Comparison of ENCODE assay signal across 22 cellular contexts in genomic region chr11:111707691-111708067, GRCh38. TPM values are rescaled to one million over a fixed set of nuclear protein-coding genes. Genes with fewer than 3 reads are reported as not detected.
A peak's percentile ranks its signal among the peaks of the same experiment; 100 is the strongest.
DNase-seq lines count a peak whose midpoint lies in the region; ATAC-seq, FAIRE-seq and TF ChIP-seq lines count a peak whose summit lies in the region.
"Had no signal": no experiment of that assay in that cellular context is flagged by ENCODE, and none has a peak within 500 bp of the region (broad histone marks: within the 10 kb centered on the region; RNA-seq: fewer than 3 reads in every experiment).

No MANE protein-coding gene starts in this region.

- WGBS in stomach, 5 donors: 63 to 84% (median 77%) methylated on average over 5 of the region's 5 CpGs

- H3K27ac ChIP-seq in left lung: peak overlapping the region; percentile 57 to 79
- peak overlapping the region; percentile 9 to 75 (median 16) for H3K27ac ChIP-seq in stomach
- H3K27ac ChIP-seq: A549, BLaER1 had no signal

- ATAC-seq in left lung (no peak), HG03432 (IDR thresholded peaks at IDR 0.05; ENCODE audit: unreplicated experiment) (no peak)
- ATAC-seq: A549, GM12878, PC-3 had no signal

- H3K27me3 ChIP-seq in bronchial epithelial cell (ENCODE audit: control insufficient read depth, insufficient read depth, low read length): no peaks in the 10 kb centered on the region
- no peaks in the 10 kb centered on the region for H3K27me3 ChIP-seq in left lung
- no peaks in the 10 kb centered on the region for H3K27me3 ChIP-seq in stomach
- H3K27me3 ChIP-seq: BLaER1 had no signal

- H3K36me3 ChIP-seq in bronchial epithelial cell (ENCODE audit: control insufficient read depth, insufficient read depth, low read length) (peaks cover 3% of the 10 kb centered on the region), left lung (peaks cover 0 to 76% of the 10 kb centered on the region in 2 donors), stomach (peaks cover 28 to 77% (median 76%) of the 10 kb centered on the region in 4 donors)

- FAIRE-seq in HTR-8/SVneo (lab: Jason Lieb, UNC) (peak; percentile 26), bronchial epithelial cell (lab: Jason Lieb, UNC) (peak; percentile 50)
- FAIRE-seq: A549, GM12878 had no signal

- no peak for TF ChIP-seq POLR2A in stomach (IDR thresholded peaks at IDR 0.05)

- TF ChIP-seq EP300 in stomach (IDR thresholded peaks at IDR 0.05): no peak

- intact Hi-C loops in left lung (cut with DNase I): no loop called here
- intact Hi-C loops in stomach (cut with DNase I; ENCODE audit: low total_unique reads): no loop called here

- no peak overlapping the region for H3K4me3 ChIP-seq in bronchial epithelial cell (ENCODE audit: low read depth, low read length)
- no peak overlapping the region for H3K4me3 ChIP-seq in left lung
- H3K4me3 ChIP-seq in stomach: no peak overlapping the region
- H3K4me3 ChIP-seq: A549, BLaER1, GM12878 had no signal

- DNase-seq in HTR-8/SVneo (ENCODE audit: insufficient read length, low spot score) (no peak), bronchial epithelial cell (ENCODE audit: low read depth) (no peak), left lung (no peak), stomach (no peak), NCI-H82 (lab: John Stamatoyannopoulos, UW) (no peak), HT-29 (ENCODE audit: low spot score) (no peak), retina (no peak)
- DNase-seq: CD4-positive, alpha-beta memory T cell; DMS153; GF-D8; GOT3; NCI-H1417 treated with DMSO at 0.1 percent for 48 hours; NCI-H187 treated with DMSO at 0.1 percent for 48 hours; NCI-H226; NCI-H524 treated with DMSO at 0.1 percent for 48 hours; RPMI8226; SHP77 treated with DMSO at 0.1 percent for 48 hours had no signal

- H3K4me1 ChIP-seq in left lung: peaks cover 10 to 19% of the 10 kb centered on the region in 2 donors
- peaks cover 5 to 58% (median 23%) of the 10 kb centered on the region in 4 donors for H3K4me1 ChIP-seq in stomach
- H3K4me1 ChIP-seq: BLaER1 had no signal

- H3K9me3 ChIP-seq in left lung (no peaks in the 10 kb centered on the region), stomach (no peaks in the 10 kb centered on the region)
- H3K9me3 ChIP-seq: A549, BLaER1 had no signal

- TF ChIP-seq CTCF in bronchial epithelial cell (IDR thresholded peaks at IDR 0.05; ENCODE audit: insufficient read depth, low read length, severe bottlenecking) (no peak), left lung (IDR thresholded peaks at IDR 0.05) (no peak), stomach (IDR thresholded peaks at IDR 0.05) (no peak)

RNA-seq across cellular contexts. Expression of gene PPP2R1B, which starts 58.5 kb away (rescaled TPM):
- total RNA-seq in bronchial epithelial cell (26.1 and 27.8 TPM in 2 replicates), left lung (10 to 100 TPM; 28.1 to 28.8 TPM), stomach (10 to 100 TPM in 4 of 5 donors, 1 to 10 TPM in 1; 5.5 to 71.2 (median 41.1) TPM)
- polyA plus RNA-seq in stomach: 10 to 100 TPM in 2 of 3 donors, 1 to 10 TPM in 1; 9.6 to 15.3 (median 13.3) TPM
- 25.9 and 28.7 TPM in 2 replicates for total RNA-seq in HT-29 (2014; rRNA removed; shearing (Covaris generic))
